ENCODE assay signal across 16 cellular contexts in genomic region chr19:16397791-16398529, GRCh38.
DNase-seq lines count a peak whose midpoint lies in the region; ATAC-seq, FAIRE-seq and TF ChIP-seq lines count a peak whose summit lies in the region.
"Had no signal": no experiment of that assay in that cellular context is flagged by ENCODE, and none has a peak within 500 bp of the region (broad histone marks: within the 10 kb centered on the region; RNA-seq: fewer than 3 reads in every experiment).

No MANE protein-coding gene starts in this region.

- WGBS in heart left ventricle, 4 donors = 59 to 73% (median 68%) methylated on average over 15 of the region's 15 CpGs
- 79% methylated on average over 15 of the region's 15 CpGs for WGBS in pancreas, 2 donors
- WGBS in aorta, 2 donors = 41 to 45% methylated on average over 15 of the region's 15 CpGs

- H3K4me1 ChIP-seq in heart left ventricle (peaks cover 0 to 33% (median 21%) of the 10 kb centered on the region in 12 donors), pancreas (no peaks in the 10 kb centered on the region), aorta (ENCODE audit: control insufficient read depth in 1 of 2, insufficient read depth in 2 of 2, low read length in 2 of 2) (peaks cover 2 to 4% of the 10 kb centered on the region in 2 donors), PC-9 (replicated peaks; ENCODE audit: insufficient read depth) (no peaks in the 10 kb centered on the region)
- H3K4me1 ChIP-seq: A549 had no signal

- no peaks in the 10 kb centered on the region for H3K9me2 ChIP-seq in PC-9 (ENCODE audit: insufficient read depth)

- no peak for ATAC-seq in natural killer cell treated with Interleukin-12 subunit alpha and Interleukin-12 subunit beta and Interleukin-15 and Interleukin-18, amount 100 ng/mL, for 72 hours
- ATAC-seq in natural killer cell (no peak), heart left ventricle (peak; percentile 49 to 74 (median 53)), pancreas (peak; percentile 40 to 73 (median 51)), aorta (ENCODE audit: low FRiP score) (peak; percentile 68)
- ATAC-seq: A549, SK-N-SH treated with all-trans-retinoic acid at 6 μM for 48 hours had no signal

- H3K36me3 ChIP-seq in heart left ventricle = peaks cover 0 to 69% (median 40%) of the 10 kb centered on the region in 9 donors
- H3K36me3 ChIP-seq in pancreas = peaks cover 2 to 21% (median 12%) of the 10 kb centered on the region in 3 donors
- peaks cover 0 to 3% of the 10 kb centered on the region in 2 donors for H3K36me3 ChIP-seq in aorta (ENCODE audit: control insufficient read depth in 1 of 2, insufficient read depth in 2 of 2, low read length in 1 of 2)
- H3K36me3 ChIP-seq in PC-9 (ENCODE audit: low read depth) = peaks cover 7% of the 10 kb centered on the region; the same call in 1 of the 2 replicates

- peak overlapping the region; percentile 41 to 79 (median 75) for H3K27ac ChIP-seq in heart left ventricle
- H3K27ac ChIP-seq in pancreas = peak overlapping the region in 3 of 4 donors; percentile 20 to 40 (median 23)
- H3K27ac ChIP-seq in aorta (ENCODE audit: low read depth in 1 of 2, low read length in 2 of 2) = peak overlapping the region; percentile 6 to 23
- H3K27ac ChIP-seq in PC-9 = no peak overlapping the region
- H3K27ac ChIP-seq: A549 had no signal

- no peaks in the 10 kb centered on the region for H4K20me1 ChIP-seq in PC-9 (ENCODE audit: insufficient read depth)

- intact Hi-C loops in natural killer cell (cut with micrococcal nuclease) (no loop called here), heart left ventricle (cut with DNase I) (no loop called here), pancreas (cut with DNase I) (no loop called here), aorta (cut with DNase I) (no loop called here), PC-9 (cut with micrococcal nuclease; ENCODE audit: unreplicated experiment) (no loop called here)

- no TSS peak for BruUV-seq in PC-9 (replicated peaks; lab: Mats Ljungman, UMichigan)

- no peak for TF ChIP-seq CTCF in natural killer cell (IDR thresholded peaks at IDR 0.05)
- TF ChIP-seq CTCF in heart left ventricle (IDR thresholded peaks at IDR 0.05) = no peak
- TF ChIP-seq CTCF in pancreas (IDR thresholded peaks at IDR 0.05) = no peak
- no peak for TF ChIP-seq CTCF in PC-9 (conservative IDR thresholded peaks at IDR 0.05)

- H3K79me2 ChIP-seq in PC-9 (ENCODE audit: low read depth) = no peaks in the 10 kb centered on the region

- peaks cover 20% of the 10 kb centered on the region; the same call in 1 of the 2 replicates for H3F3A ChIP-seq in PC-9 (ENCODE audit: insufficient read depth, low read depth)

- no peak overlapping the region for H3K4me2 ChIP-seq in PC-9
- H3K4me2 ChIP-seq: A549 had no signal

- DNase-seq in natural killer cell treated with Interleukin-12 subunit alpha and Interleukin-12 subunit beta and Interleukin-15 and Interleukin-18, amount 100 ng/mL, for 72 hours (ENCODE audit: low spot score) = peak; percentile 49
- DNase-seq in natural killer cell = no peak
- DNase-seq in heart left ventricle = peak in 1 of 5 donors; percentile 32
- DNase-seq in pancreas = no peak
- no peak for DNase-seq in aorta
- no peak for DNase-seq in HEK293T (ENCODE audit: extremely low spot score)
- no peak for DNase-seq in PC-9
- DNase-seq in NCI-H2196 treated with DMSO at 0.1 percent for 48 hours (lab: John Stamatoyannopoulos, UW; ENCODE audit: unreplicated experiment) = no peak
- DNase-seq: activated CD4-positive, alpha-beta T cell treated with anti-CD3 and anti-CD28 coated beads for 4 hours; activated effector memory CD4-positive, alpha-beta T cell treated with anti-CD3 and anti-CD28 coated beads, Interleukin-2, amount 50 U/mL, for 16 hours; cortex of kidney; stimulated activated CD4-positive, alpha-beta T cell treated with anti-CD3 and anti-CD28 coated beads, Interleukin-15, amount 100 ng/mL, for 24 hours; stimulated activated naive CD4-positive, alpha-beta T cell had no signal

- no peaks in the 10 kb centered on the region for H3K36me3 Mint-ChIP-seq in natural killer cell treated with Interleukin-12 subunit alpha and Interleukin-12 subunit beta and Interleukin-15 and Interleukin-18, amount 100 ng/mL, for 72 hours
- H3K36me3 Mint-ChIP-seq in natural killer cell = peaks cover 9% of the 10 kb centered on the region

- H3K4me3 Mint-ChIP-seq in natural killer cell treated with Interleukin-12 subunit alpha and Interleukin-12 subunit beta and Interleukin-15 and Interleukin-18, amount 100 ng/mL, for 72 hours = no peak overlapping the region
- no peak overlapping the region for H3K4me3 Mint-ChIP-seq in natural killer cell
- H3K4me3 Mint-ChIP-seq: mesothelial cell of epicardium had no signal

- H3K27me3 ChIP-seq in heart left ventricle (no peaks in the 10 kb centered on the region), pancreas (no peaks in the 10 kb centered on the region), aorta (ENCODE audit: control insufficient read depth in 1 of 2, insufficient read depth in 2 of 2, low read length in 1 of 2) (no peaks in the 10 kb centered on the region), PC-9 (ENCODE audit: insufficient read depth, low read depth) (no peaks in the 10 kb centered on the region)

- H3K4me3 ChIP-seq in heart left ventricle (peak overlapping the region in 1 of 12 donors; percentile 3), pancreas (no peak overlapping the region), aorta (ENCODE audit: low read length in 2 of 2) (no peak overlapping the region), PC-9 (no peak overlapping the region)
- H3K4me3 ChIP-seq: A549 had no signal

- CTCF ChIA-PET in HEK293T (lab: Yijun Ruan, JAX) = no interaction called here
- CTCF ChIA-PET in PC-9 (lab: Charles Lee) = interaction anchor here (0.6 kb wide), 1 partner anchor 16 kb away, joined by 5 read pairs; no protein-coding TSS in a partner anchor

- H3K4me1 Mint-ChIP-seq in natural killer cell treated with Interleukin-12 subunit alpha and Interleukin-12 subunit beta and Interleukin-15 and Interleukin-18, amount 100 ng/mL, for 72 hours (ENCODE audit: low read depth in 2 of 2) = peaks cover 0 to 2% of the 10 kb centered on the region in 2 donors
- H3K4me1 Mint-ChIP-seq in natural killer cell = no peaks in the 10 kb centered on the region

- no peak overlapping the region for H2AFZ ChIP-seq in PC-9

- POLR2A ChIA-PET in HEK293T (lab: Yijun Ruan, JAX) (no interaction called here), PC-9 (lab: Charles Lee; ENCODE audit: unreplicated experiment) (no interaction called here)

- no peak overlapping the region for H3K27ac Mint-ChIP-seq in natural killer cell treated with Interleukin-12 subunit alpha and Interleukin-12 subunit beta and Interleukin-15 and Interleukin-18, amount 100 ng/mL, for 72 hours
- H3K27ac Mint-ChIP-seq in natural killer cell = peak overlapping the region in 1 of 2 donors; percentile 16
- H3K27ac Mint-ChIP-seq: mesothelial cell of epicardium had no signal

- H3K27me3 Mint-ChIP-seq in natural killer cell treated with Interleukin-12 subunit alpha and Interleukin-12 subunit beta and Interleukin-15 and Interleukin-18, amount 100 ng/mL, for 72 hours = no peaks in the 10 kb centered on the region
- H3K27me3 Mint-ChIP-seq in natural killer cell (ENCODE audit: low read depth in 2 of 2) = no peaks in the 10 kb centered on the region

- H3K9me3 ChIP-seq in heart left ventricle (peaks cover 0 to 8% (median 0%) of the 10 kb centered on the region in 12 donors), pancreas (no peaks in the 10 kb centered on the region), aorta (ENCODE audit: control insufficient read depth, low read length) (no peaks in the 10 kb centered on the region), PC-9 (ENCODE audit: insufficient read depth, low read depth) (no peaks in the 10 kb centered on the region)
- H3K9me3 ChIP-seq: A549 had no signal

- TF ChIP-seq POLR2A in heart left ventricle (IDR thresholded peaks at IDR 0.05) = no peak

- FAIRE-seq in pancreas (lab: Jason Lieb, UNC) = no peak
- FAIRE-seq: A549 had no signal

- no peaks in the 10 kb centered on the region for H3K9me3 Mint-ChIP-seq in natural killer cell treated with Interleukin-12 subunit alpha and Interleukin-12 subunit beta and Interleukin-15 and Interleukin-18, amount 100 ng/mL, for 72 hours
- H3K9me3 Mint-ChIP-seq in natural killer cell = no peaks in the 10 kb centered on the region
- H3K9me3 Mint-ChIP-seq: mesothelial cell of epicardium had no signal

TF ChIP-seq in HEK293T, 16 proteins besides CTCF, POLR2A, EP300 and RAD21:
- TF ChIP-seq ELF4 (IDR thresholded peaks at IDR 0.05) = no peak
- TF ChIP-seq FOXM1 (IDR thresholded peaks at IDR 0.05; ENCODE audit: borderline replicate concordance) = no peak
- no peak for TF ChIP-seq FOXK2 (IDR thresholded peaks at IDR 0.05)
- TF ChIP-seq, protein P1, sequence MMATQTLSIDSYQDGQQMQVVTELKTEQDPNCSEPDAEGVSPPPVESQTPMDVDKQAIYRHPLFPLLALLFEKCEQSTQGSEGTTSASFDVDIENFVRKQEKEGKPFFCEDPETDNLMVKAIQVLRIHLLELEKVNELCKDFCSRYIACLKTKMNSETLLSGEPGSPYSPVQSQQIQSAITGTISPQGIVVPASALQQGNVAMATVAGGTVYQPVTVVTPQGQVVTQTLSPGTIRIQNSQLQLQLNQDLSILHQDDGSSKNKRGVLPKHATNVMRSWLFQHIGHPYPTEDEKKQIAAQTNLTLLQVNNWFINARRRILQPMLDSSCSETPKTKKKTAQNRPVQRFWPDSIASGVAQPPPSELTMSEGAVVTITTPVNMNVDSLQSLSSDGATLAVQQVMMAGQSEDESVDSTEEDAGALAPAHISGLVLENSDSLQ (IDR thresholded peaks at IDR 0.05) = no peak
- no peak for TF ChIP-seq L3MBTL2 (conservative IDR thresholded peaks at IDR 0.05)
- no peak for TF ChIP-seq NFRKB (IDR thresholded peaks at IDR 0.05)
- no peak for TF ChIP-seq SUZ12 (IDR thresholded peaks at IDR 0.05)
- no peak for TF ChIP-seq HDGF (IDR thresholded peaks at IDR 0.05; ENCODE audit: borderline replicate concordance)
- no peak for TF ChIP-seq ARNT (IDR thresholded peaks at IDR 0.05)
- no peak for TF ChIP-seq ZNF384 (IDR thresholded peaks at IDR 0.05)
- no peak for TF ChIP-seq FOXA1 (IDR thresholded peaks at IDR 0.05)
- TF ChIP-seq CTBP1 (IDR thresholded peaks at IDR 0.05; ENCODE audit: borderline replicate concordance) = no peak
- no peak for TF ChIP-seq TARDBP (IDR thresholded peaks at IDR 0.05)
- no peak for TF ChIP-seq SP1 (IDR thresholded peaks at IDR 0.05)
- no peak for TF ChIP-seq LEF1 (IDR thresholded peaks at IDR 0.05; ENCODE audit: borderline replicate concordance)
- no peak for TF ChIP-seq BHLHE40 (IDR thresholded peaks at IDR 0.05; ENCODE audit: borderline replicate concordance)

Comparison
In these comparisons a context has a peak if more than half of its experiments do, and no peak if none do; other contexts are left out.
1. ATAC-seq: peak in heart left ventricle (4 of 4), pancreas (4 of 4) and aorta (single experiment); none in natural killer cell treated with Interleukin-12 subunit alpha and Interleukin-12 subunit beta and Interleukin-15 and Interleukin-18, amount 100 ng/mL, for 72 hours (0 of 2) and natural killer cell (0 of 3).